Comparison of ENCODE assay signal across 10 cellular contexts in the genomic region with DNA sequence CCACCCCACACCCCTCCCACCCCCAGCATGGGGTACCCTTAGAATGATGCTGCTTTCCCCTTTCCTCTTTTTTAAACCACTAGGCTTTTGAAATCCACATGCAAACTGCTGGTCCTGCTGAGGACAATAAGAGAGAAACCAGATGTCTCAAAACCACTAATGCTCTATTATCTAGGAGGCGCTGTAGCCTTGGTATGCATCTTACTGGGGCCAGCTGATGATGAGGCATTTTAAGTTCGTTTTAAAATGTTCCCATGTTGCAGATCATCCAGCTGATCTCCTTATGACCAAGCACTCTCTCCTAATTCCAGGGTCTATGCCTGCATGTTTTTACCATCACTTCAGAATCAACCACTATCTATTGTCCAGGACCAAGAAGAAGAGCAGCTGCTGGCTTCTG. TPM values are rescaled to one million over a fixed set of nuclear protein-coding genes. Genes with fewer than 3 reads are reported as not detected.
DNase-seq lines count a peak whose midpoint lies in the region; ATAC-seq and TF ChIP-seq lines count a peak whose summit lies in the region.
"Had no signal": no experiment of that assay in that cellular context is flagged by ENCODE, and none has a peak within 500 bp of the region (broad histone marks: within the 10 kb centered on the region; RNA-seq: fewer than 3 reads in every experiment).

No MANE protein-coding gene starts in this region.

- TF ChIP-seq POLR2A in HCT116 (IDR thresholded peaks at IDR 0.05; ENCODE audit: borderline replicate concordance, extremely low read depth, insufficient read depth, insufficient read length): no peak
- TF ChIP-seq POLR2A in Peyer's patch (IDR thresholded peaks at IDR 0.05): no peak

- H3K9me3 Mint-ChIP-seq in CD4-positive, CD25-positive, alpha-beta regulatory T cell: no peaks in the 10 kb centered on the region
- no peaks in the 10 kb centered on the region for H3K9me3 Mint-ChIP-seq in WTC11
- H3K9me3 Mint-ChIP-seq: naive B cell had no signal

- CTCF ChIA-PET in HCT116 (lab: Charles Lee): interaction anchor here (0.9 to 1.6 kb wide), 6 partner anchors 7 to 607 kb away, joined by 3 to 5 read pairs (median 4); a partner anchor contains a TSS
- CTCF ChIA-PET in WTC11 (lab: Charles Lee): interaction anchor here (0.7 to 2.0 kb wide), 20 partner anchors 8 to 213 kb away, joined by 3 to 8 read pairs (median 4); a partner anchor contains a TSS

- POLR2A ChIA-PET in HCT116 (lab: Charles Lee) (interaction anchor here (0.6 to 0.8 kb wide), 2 partner anchors 22 to 135 kb away, joined by 3 read pairs; no protein-coding TSS in a partner anchor), WTC11 (lab: Charles Lee) (no interaction called here)

- TF ChIP-seq RAD21 in HCT116 (IDR thresholded peaks at IDR 0.05; ENCODE audit: low read depth): 0 out of 2 replicates have a peak, but pooled peaks have one; percentile 18

- H3K4me2 ChIP-seq in HCT116 (ENCODE audit: low read length): peak overlapping the region; percentile 99

- H2AFZ ChIP-seq in HCT116 (ENCODE audit: low read depth, low read length, poor library complexity, severe bottlenecking): peak overlapping the region; percentile 66

- intact Hi-C loops in HCT116 (cut with micrococcal nuclease): loop anchor here (5.0 kb wide), 2 partner anchors 211 to 261 kb away; a partner anchor contains a TSS
- intact Hi-C loops in lower lobe of right lung (cut with DNase I): no loop called here

- TF ChIP-seq CTCF in HCT116 (IDR thresholded peaks at IDR 0.05 in 2 of 3, conservative IDR thresholded peaks at IDR 0.05 in 1 of 3; ENCODE audit: borderline replicate concordance in 1 of 3, insufficient read depth in 1 of 3, low read depth in 2 of 3, low read length in 2 of 3) (peak; percentile 31 to 43 (median 34); a peak in 4 of 6 replicates), WTC11 (IDR thresholded peaks at IDR 0.05) (no peak), lower lobe of right lung (IDR thresholded peaks at IDR 0.05) (no peak), GM20000 (IDR thresholded peaks at IDR 0.05; ENCODE audit: extremely low read depth, missing control alignments) (no peak), Peyer's patch (IDR thresholded peaks at IDR 0.05) (no peak)

- peak overlapping the region; percentile 37 for H3K27ac ChIP-seq in CD4-positive, CD25-positive, alpha-beta regulatory T cell (ENCODE audit: insufficient read depth, low read length, poor library complexity, severe bottlenecking)
- H3K27ac ChIP-seq in HCT116 (ENCODE audit: low read depth, low read length) (no peak overlapping the region), lower lobe of right lung (no peak overlapping the region), Peyer's patch (no peak overlapping the region)

- H4K20me1 ChIP-seq in HCT116 (ENCODE audit: insufficient read depth): no peaks in the 10 kb centered on the region

- peaks cover 2% of the 10 kb centered on the region for H3K27me3 ChIP-seq in CD4-positive, CD25-positive, alpha-beta regulatory T cell (ENCODE audit: control insufficient read depth, insufficient read depth, low read length)
- H3K27me3 ChIP-seq in HCT116 (ENCODE audit: insufficient read depth, low read length) (no peaks in the 10 kb centered on the region), lower lobe of right lung (ENCODE audit: low read depth) (peaks cover under 1% of the 10 kb centered on the region), Peyer's patch (no peaks in the 10 kb centered on the region)

- H3K36me3 ChIP-seq in CD4-positive, CD25-positive, alpha-beta regulatory T cell (ENCODE audit: control insufficient read depth, insufficient read depth, low read length): no peaks in the 10 kb centered on the region
- H3K36me3 ChIP-seq in HCT116 (ENCODE audit: control insufficient read depth in 1 of 2, insufficient read depth in 2 of 2, low read length in 2 of 2) (no peaks in the 10 kb centered on the region), lower lobe of right lung (no peaks in the 10 kb centered on the region), Peyer's patch (no peaks in the 10 kb centered on the region)

- peaks cover 10 to 27% (median 19%) of the 10 kb centered on the region in 4 donors for H3K4me1 Mint-ChIP-seq in CD4-positive, CD25-positive, alpha-beta regulatory T cell
- peaks cover 14% of the 10 kb centered on the region for H3K4me1 Mint-ChIP-seq in WTC11

- H3K27me3 Mint-ChIP-seq in CD4-positive, CD25-positive, alpha-beta regulatory T cell: peaks cover 14% of the 10 kb centered on the region
- no peaks in the 10 kb centered on the region for H3K27me3 Mint-ChIP-seq in WTC11 (ENCODE audit: low read depth)

- H3K4me1 ChIP-seq in CD4-positive, CD25-positive, alpha-beta regulatory T cell (ENCODE audit: control insufficient read depth, insufficient read depth, low read length, poor library complexity, severe bottlenecking): peaks cover 13% of the 10 kb centered on the region
- peaks cover 4 to 30% of the 10 kb centered on the region in 2 experiments; a peak in 3 of 4 replicates for H3K4me1 ChIP-seq in HCT116 (ENCODE audit: control insufficient read depth in 1 of 2, insufficient read depth in 2 of 2, low read length in 2 of 2)
- peaks cover 9% of the 10 kb centered on the region for H3K4me1 ChIP-seq in lower lobe of right lung
- H3K4me1 ChIP-seq in Peyer's patch: peaks cover 0 to 10% (median 3%) of the 10 kb centered on the region in 4 donors

- no peak overlapping the region for H3K9ac ChIP-seq in HCT116 (ENCODE audit: low read length)

- no peaks in the 10 kb centered on the region for H3K79me2 ChIP-seq in HCT116 (ENCODE audit: insufficient read depth, low read length)

- RAD21 ChIA-PET in HCT116 (lab: Charles Lee; ENCODE audit: low non-redundant PET in 1 of 2, low total read pairs in 2 of 2, uncharacterized antibody in 2 of 2, unreplicated experiment in 2 of 2): no interaction called here

- H3K4me3 Mint-ChIP-seq in CD4-positive, CD25-positive, alpha-beta regulatory T cell: peak overlapping the region; percentile 58 to 95 (median 74)
- peak overlapping the region; percentile 85 for H3K4me3 Mint-ChIP-seq in WTC11

- H3K27ac Mint-ChIP-seq in CD4-positive, CD25-positive, alpha-beta regulatory T cell: peak overlapping the region in 2 of 3 donors; percentile 17 to 88
- no peak overlapping the region for H3K27ac Mint-ChIP-seq in WTC11

- H3K9me3 ChIP-seq in CD4-positive, CD25-positive, alpha-beta regulatory T cell (ENCODE audit: control insufficient read depth in 2 of 2, low read length in 2 of 2): no peaks in the 10 kb centered on the region
- no peaks in the 10 kb centered on the region for H3K9me3 ChIP-seq in HCT116 (ENCODE audit: control insufficient read depth in 1 of 2, insufficient read depth in 1 of 2, low read depth in 1 of 2, low read length in 2 of 2)
- no peaks in the 10 kb centered on the region for H3K9me3 ChIP-seq in lower lobe of right lung
- H3K9me3 ChIP-seq in Peyer's patch: no peaks in the 10 kb centered on the region

- DNase-seq in CD4-positive, CD25-positive, alpha-beta regulatory T cell: no peak
- DNase-seq in HCT116 (ENCODE audit: low read depth, low spot score) (no peak), WTC11 (ENCODE audit: low spot score) (no peak), lower lobe of right lung (no peak), GM20000 (ENCODE audit: low spot score) (no peak), Peyer's patch (no peak)

- ATAC-seq in CD4-positive, CD25-positive, alpha-beta regulatory T cell (ENCODE audit: low read depth in 2 of 2): no peak
- no peak for ATAC-seq in HCT116
- no peak for ATAC-seq in WTC11
- no peak for ATAC-seq in lower lobe of right lung
- no peak for ATAC-seq in HG03039 (IDR thresholded peaks at IDR 0.05; ENCODE audit: unreplicated experiment)
- no peak for ATAC-seq in GM19324 (IDR thresholded peaks at IDR 0.05; ENCODE audit: low FRiP score, unreplicated experiment)

- no TSS peak for BruUV-seq in HCT116 (replicated peaks; lab: Mats Ljungman, UMichigan)

- peak overlapping the region; percentile 71 for H3K4me3 ChIP-seq in CD4-positive, CD25-positive, alpha-beta regulatory T cell (ENCODE audit: low read depth, low read length)
- H3K4me3 ChIP-seq in HCT116 (replicated peaks in 1 of 2; ENCODE audit: low read depth in 1 of 2, low read length in 2 of 2) (peak overlapping the region in 1 of 2 experiments; percentile 73; a peak in 2 of 4 replicates), lower lobe of right lung (peak overlapping the region; percentile 66), Peyer's patch (no peak overlapping the region)

- peaks cover 3% of the 10 kb centered on the region for H3K36me3 Mint-ChIP-seq in CD4-positive, CD25-positive, alpha-beta regulatory T cell
- H3K36me3 Mint-ChIP-seq in WTC11: no peaks in the 10 kb centered on the region
- H3K36me3 Mint-ChIP-seq: naive B cell had no signal

- no peaks in the 10 kb centered on the region for H3K9me2 ChIP-seq in HCT116 (ENCODE audit: insufficient read depth)

TF ChIP-seq in HCT116, 20 proteins besides CTCF, POLR2A, EP300 and RAD21 (continues in another document):
- TF ChIP-seq JUND (IDR thresholded peaks at IDR 0.05) (no peak), CBX3 (IDR thresholded peaks at IDR 0.05; ENCODE audit: low read depth) (no peak), CEBPB (IDR thresholded peaks at IDR 0.05; ENCODE audit: low read depth) (no peak), SP1 (IDR thresholded peaks at IDR 0.05; ENCODE audit: low read depth) (no peak), ZFX (IDR thresholded peaks at IDR 0.05) (no peak)
- TF ChIP-seq, protein P1, sequence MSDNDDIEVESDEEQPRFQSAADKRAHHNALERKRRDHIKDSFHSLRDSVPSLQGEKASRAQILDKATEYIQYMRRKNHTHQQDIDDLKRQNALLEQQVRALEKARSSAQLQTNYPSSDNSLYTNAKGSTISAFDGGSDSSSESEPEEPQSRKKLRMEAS (IDR thresholded peaks at IDR 0.05): no peak

TF ChIP-seq in WTC11, 78 proteins besides CTCF, POLR2A, EP300 and RAD21:
- TF ChIP-seq TEAD1 (CRISPR knock-in tag; IDR thresholded peaks at IDR 0.05): peak; percentile 49; the same call in 1 of the 2 replicates
- no peak for TF ChIP-seq ATF1 (CRISPR knock-in tag; IDR thresholded peaks at IDR 0.05)

RNA-seq across cellular contexts. Expression of a gene that starts 1.3 kb away (rescaled TPM):
- not detected for total RNA-seq in CD4-positive, CD25-positive, alpha-beta regulatory T cell
- polyA plus RNA-seq in CD4-positive, CD25-positive, alpha-beta regulatory T cell: 1 to 10 TPM in 1 of 4 donors, under 1 TPM in 3; 0.33 to 1.3 (median 0.71) TPM
- 0.79 TPM for total RNA-seq in HCT116 (2021; ENCODE audit: unreplicated experiment)
- polyA plus RNA-seq in HCT116 (2012): 0.59 and 0.79 TPM in 2 replicates
- total RNA-seq in WTC11 (2021): not detected in 3 replicates
- 3.5 TPM for total RNA-seq in lower lobe of right lung
- total RNA-seq in Peyer's patch: not detected
- total RNA-seq: T-helper 2 cell treated with Interferon-gamma antibody and Interleukin-4, amounts not matched to agents 100 ng/mL and 5 ng/mL, for 36 hours had no signal

RNA-seq across cellular contexts. Expression of a gene that starts 20.0 kb away (rescaled TPM):
- total RNA-seq in CD4-positive, CD25-positive, alpha-beta regulatory T cell: not detected
- not detected for polyA plus RNA-seq in CD4-positive, CD25-positive, alpha-beta regulatory T cell
- total RNA-seq in HCT116 (2021; ENCODE audit: unreplicated experiment): 13.5 TPM
- polyA plus RNA-seq in HCT116 (2012): 8.7 and 11.3 TPM in 2 replicates
- 11.1 to 14.8 TPM (median 11.7 TPM) in 3 replicates for total RNA-seq in WTC11 (2021)
- 55.4 TPM for total RNA-seq in lower lobe of right lung
- total RNA-seq in Peyer's patch: 1 to 10 TPM; 1.2 to 7.4 (median 3.0) TPM
- total RNA-seq: T-helper 2 cell treated with Interferon-gamma antibody and Interleukin-4, amounts not matched to agents 100 ng/mL and 5 ng/mL, for 36 hours had no signal

Comparison
In these comparisons a context has a peak if more than half of its experiments do, and no peak if none do; other contexts are left out.
1. H3K4me3 ChIP-seq: peak in CD4-positive, CD25-positive, alpha-beta regulatory T cell (single experiment) and lower lobe of right lung (single experiment); none in Peyer's patch (0 of 4).
2. CTCF ChIP-seq: peak in HCT116 (3 of 3); none in WTC11 (single experiment), lower lobe of right lung (single experiment), GM20000 (single experiment) and Peyer's patch (0 of 6).